Comparison of ENCODE assay signal across 8 cellular contexts in the genomic region with DNA sequence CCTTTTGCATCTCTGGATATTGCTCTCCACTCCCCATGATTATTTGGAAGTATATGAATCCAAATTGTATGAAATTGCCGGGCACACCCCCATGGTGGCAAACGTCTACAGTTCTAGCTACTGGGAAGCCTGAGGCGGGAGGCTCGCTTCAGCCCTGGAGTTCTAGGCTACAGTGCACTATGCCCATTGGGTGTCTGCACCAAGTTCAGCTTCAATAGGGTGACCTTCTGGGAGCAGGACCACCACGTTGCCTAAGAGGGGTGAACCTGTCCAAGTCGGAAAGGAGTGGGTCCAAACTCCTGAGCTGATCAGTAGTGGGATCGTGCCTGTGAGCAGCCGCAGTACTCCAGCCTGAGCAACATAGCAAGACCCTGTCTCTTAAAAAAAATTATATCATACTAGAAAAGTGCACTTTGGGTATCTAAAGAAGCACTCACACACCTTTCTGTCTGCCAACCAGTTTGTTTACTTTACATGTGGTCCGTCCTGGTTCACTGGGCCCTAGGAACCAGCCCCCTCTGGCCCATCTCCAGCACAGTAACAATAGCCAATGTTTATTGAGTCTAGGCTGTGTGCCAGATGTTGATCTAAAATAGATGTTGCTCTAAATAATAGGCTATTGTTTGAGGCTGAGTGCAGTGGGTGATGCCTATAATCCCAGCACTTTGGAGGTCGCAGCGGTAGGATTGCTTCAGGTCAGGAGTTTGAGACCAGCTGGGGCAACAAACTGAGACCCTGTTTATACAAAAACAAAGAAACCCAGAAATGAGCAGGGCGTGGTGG. TPM values are rescaled to one million over a fixed set of nuclear protein-coding genes. Genes with fewer than 3 reads are reported as not detected.
DNase-seq lines count a peak whose midpoint lies in the region; ATAC-seq and TF ChIP-seq lines count a peak whose summit lies in the region.

No MANE protein-coding gene starts in this region.

- no peak for TF ChIP-seq CTCF in RWPE2 (IDR thresholded peaks at IDR 0.05; ENCODE audit: poor library complexity, severe bottlenecking)
- TF ChIP-seq CTCF in left ventricle myocardium inferior (IDR thresholded peaks at IDR 0.05; ENCODE audit: borderline replicate concordance): no peak
- no peak for TF ChIP-seq CTCF in testis (IDR thresholded peaks at IDR 0.05)

- TF ChIP-seq POLR2A in testis (IDR thresholded peaks at IDR 0.05): no peak

- H3K27ac ChIP-seq in RWPE2 (ENCODE audit: poor library complexity, severe bottlenecking) (no peak overlapping the region), left ventricle myocardium inferior (replicated peaks) (peak overlapping the region; percentile 58), testis (no peak overlapping the region)

- H3K4me1 ChIP-seq in RWPE2 (ENCODE audit: insufficient read depth, poor library complexity, severe bottlenecking): no peaks in the 10 kb centered on the region
- H3K4me1 ChIP-seq in left ventricle myocardium inferior: peaks cover 18% of the 10 kb centered on the region
- peaks cover 4% of the 10 kb centered on the region for H3K4me1 ChIP-seq in testis

- H3K4me3 ChIP-seq in RWPE2 (ENCODE audit: severe bottlenecking): no peak overlapping the region
- H3K4me3 ChIP-seq in left ventricle myocardium inferior: no peak overlapping the region
- no peak overlapping the region for H3K4me3 ChIP-seq in testis
- no peak overlapping the region for H3K4me3 ChIP-seq in H7 (ENCODE audit: insufficient read depth, low read depth, low read length)

- H3K9me3 ChIP-seq in RWPE2 (ENCODE audit: severe bottlenecking): no peaks in the 10 kb centered on the region
- no peaks in the 10 kb centered on the region for H3K9me3 ChIP-seq in left ventricle myocardium inferior (replicated peaks)
- no peaks in the 10 kb centered on the region for H3K9me3 ChIP-seq in testis

- ATAC-seq in RWPE2 (ENCODE audit: low read depth): peak; percentile 72
- no peak for ATAC-seq in activated CD4-positive, CD25-positive, alpha-beta regulatory T cell treated with anti-CD3 and anti-CD28 coated beads, Interleukin-2, amount 50 U/mL, for 24 hours
- ATAC-seq in GM18511 (IDR thresholded peaks at IDR 0.05; ENCODE audit: unreplicated experiment): no peak

- H3K27me3 ChIP-seq in RWPE2 (ENCODE audit: insufficient read depth, poor library complexity, severe bottlenecking) (no peaks in the 10 kb centered on the region), left ventricle myocardium inferior (ENCODE audit: low read depth) (no peaks in the 10 kb centered on the region), testis (no peaks in the 10 kb centered on the region), H7 (ENCODE audit: control insufficient read depth, insufficient read depth, low read length) (no peaks in the 10 kb centered on the region; the same call in 1 of the 2 replicates)

- DNase-seq in NCI-H1417 (lab: John Stamatoyannopoulos, UW) (peak; percentile 15 to 90 (median 66)), RWPE2 (ENCODE audit: low spot score) (no peak), left ventricle myocardium inferior (no peak), testis (peak; percentile 53), H7 (no peak), germinal center (ENCODE audit: low spot score) (no peak)

- intact Hi-C loops in left ventricle myocardium inferior (cut with micrococcal nuclease): no loop called here
- intact Hi-C loops in testis (cut with DNase I; ENCODE audit: low total_unique reads): no loop called here

- WGBS in testis, 2 donors: 72 to 74% methylated on average over 12 of the region's 12 CpGs

- H3K36me3 ChIP-seq in RWPE2 (ENCODE audit: low read depth) (no peaks in the 10 kb centered on the region), left ventricle myocardium inferior (no peaks in the 10 kb centered on the region), testis (ENCODE audit: low read depth, missing control alignments) (no peaks in the 10 kb centered on the region), H7 (replicated peaks; ENCODE audit: control insufficient read depth, insufficient read depth, low read length) (no peaks in the 10 kb centered on the region)

RNA-seq across cellular contexts. Expression of gene KAT5, which starts 16.4 kb away (rescaled TPM):
- total RNA-seq in left ventricle myocardium inferior (47.0 TPM), testis (100 to 1,000 TPM; 101 to 121 TPM)
- 154 TPM for polyA plus RNA-seq in testis (ENCODE audit: insufficient read depth, low read depth, low replicate concordance)
- total RNA-seq in H7 (2014; rRNA removed; shearing (Covaris generic)): 37.2 and 51.1 TPM in 2 replicates

RNA-seq across cellular contexts. Expression of gene RNASEH2C, which starts 24.9 kb away (rescaled TPM):
- total RNA-seq in left ventricle myocardium inferior (39.7 TPM), testis (10 to 100 TPM; 70.9 to 71.1 TPM)
- polyA plus RNA-seq in testis (ENCODE audit: insufficient read depth, low read depth, low replicate concordance): 29.1 TPM
- total RNA-seq in H7 (2014; rRNA removed; shearing (Covaris generic)): 21.5 and 23.3 TPM in 2 replicates

RNA-seq across cellular contexts. Expression of gene RELA, which starts 32.9 kb away (rescaled TPM):
- total RNA-seq in left ventricle myocardium inferior (33.8 TPM), testis (10 to 100 TPM; 64.9 to 82.0 TPM)
- 47.5 TPM for polyA plus RNA-seq in testis (ENCODE audit: insufficient read depth, low read depth, low replicate concordance)
- 17.7 and 28.4 TPM in 2 replicates for total RNA-seq in H7 (2014; rRNA removed; shearing (Covaris generic))

RNA-seq across cellular contexts. Expression of gene SIPA1, which starts 57.7 kb away (rescaled TPM):
- 21.0 TPM for total RNA-seq in left ventricle myocardium inferior
- 10 to 100 TPM; 15.2 to 23.5 TPM for total RNA-seq in testis
- polyA plus RNA-seq in testis (ENCODE audit: insufficient read depth, low read depth, low replicate concordance): 29.0 TPM
- total RNA-seq in H7 (2014; rRNA removed; shearing (Covaris generic)): 52.7 and 65.9 TPM in 2 replicates

Comparison
In these comparisons a context has a peak if more than half of its experiments do, and no peak if none do; other contexts are left out.
1. DNase-seq: peak in NCI-H1417 (3 of 3) and testis (single experiment); none in RWPE2 (single experiment), left ventricle myocardium inferior (single experiment), H7 (single experiment) and germinal center (single experiment).